In the genomic region with DNA sequence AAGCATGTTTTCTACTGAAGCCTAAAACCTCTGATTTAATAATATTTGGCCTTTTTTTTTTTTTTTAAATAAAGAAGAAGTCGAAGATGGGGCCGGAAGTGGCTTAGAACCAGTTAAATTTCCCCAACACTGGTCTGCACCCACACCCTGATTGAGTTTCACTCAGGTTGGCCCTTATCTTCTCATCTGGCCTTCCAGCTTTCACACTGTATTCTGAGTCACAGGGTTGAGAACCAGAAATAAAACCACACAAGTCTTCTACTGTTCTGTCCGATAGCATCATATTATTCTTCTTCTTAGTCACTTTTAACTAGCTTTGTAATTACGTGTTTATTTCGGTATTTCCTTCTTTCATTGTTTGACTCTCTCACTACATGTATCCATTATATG, we compare ENCODE assay signal across 8 cellular contexts. TPM values are rescaled to one million over a fixed set of nuclear protein-coding genes. Genes with fewer than 3 reads are reported as not detected.
DNase-seq lines count a peak whose midpoint lies in the region; ATAC-seq and TF ChIP-seq lines count a peak whose summit lies in the region.

No MANE protein-coding gene starts in this region.

- H3K4me3 ChIP-seq in aorta (ENCODE audit: low read length in 2 of 2) (no peak overlapping the region), sigmoid colon (no peak overlapping the region)

- intact Hi-C loops in aorta (cut with DNase I) (no loop called here), sigmoid colon (cut with DNase I) (no loop called here)

- peak; percentile 96 for DNase-seq in EL
- peak; percentile 98 for DNase-seq in M059J (ENCODE audit: low read depth)
- DNase-seq in activated T-helper 9 cell treated with anti-CD3 and anti-CD28 coated beads, Interleukin-2, amount 50 U/mL, for 16 hours (ENCODE audit: low read depth): peak; percentile 40
- peak; percentile 81 for DNase-seq in pons (ENCODE audit: low spot score)
- no peak for DNase-seq in UCSD-AML1 (lab: John Stamatoyannopoulos, UW; ENCODE audit: unreplicated experiment)
- DNase-seq in aorta: no peak
- no peak for DNase-seq in HK-2 (ENCODE audit: unreplicated experiment)
- no peak for DNase-seq in sigmoid colon

- H3K27ac ChIP-seq in aorta (ENCODE audit: low read depth in 1 of 2, low read length in 2 of 2): no peak overlapping the region
- no peak overlapping the region for H3K27ac ChIP-seq in sigmoid colon

- peaks cover 0 to 8% of the 10 kb centered on the region in 2 donors for H3K4me1 ChIP-seq in aorta (ENCODE audit: control insufficient read depth in 1 of 2, insufficient read depth in 2 of 2, low read length in 2 of 2)
- no peaks in the 10 kb centered on the region for H3K4me1 ChIP-seq in sigmoid colon

- no peak for TF ChIP-seq POLR2A in sigmoid colon (IDR thresholded peaks at IDR 0.05)

- H3K27me3 ChIP-seq in aorta (ENCODE audit: control insufficient read depth in 1 of 2, insufficient read depth in 2 of 2, low read length in 1 of 2): no peaks in the 10 kb centered on the region
- no peaks in the 10 kb centered on the region for H3K27me3 ChIP-seq in sigmoid colon

- no peak for ATAC-seq in aorta (ENCODE audit: low FRiP score)

- no peak for TF ChIP-seq EP300 in sigmoid colon (IDR thresholded peaks at IDR 0.05)

- H3K36me3 ChIP-seq in aorta (ENCODE audit: control insufficient read depth in 1 of 2, insufficient read depth in 2 of 2, low read length in 1 of 2) (no peaks in the 10 kb centered on the region), sigmoid colon (no peaks in the 10 kb centered on the region)

- 85% methylated on average over 5 of the region's 5 CpGs for WGBS in aorta, 2 donors
- 83 to 86% methylated on average over 5 of the region's 5 CpGs for WGBS in sigmoid colon, 2 donors

- no peak for TF ChIP-seq CTCF in sigmoid colon (IDR thresholded peaks at IDR 0.05)

- H3K9me3 ChIP-seq in aorta (ENCODE audit: control insufficient read depth, low read length): no peaks in the 10 kb centered on the region
- no peaks in the 10 kb centered on the region for H3K9me3 ChIP-seq in sigmoid colon

RNA-seq across cellular contexts. Expression of gene ZNF365, which starts 9.9 kb away (rescaled TPM):
- total RNA-seq in M059J (2014; rRNA removed; shearing (Covaris generic)): 2.9 and 3.2 TPM in 2 replicates
- 1 to 10 TPM; 1.1 to 2.4 TPM for total RNA-seq in aorta
- 1 to 10 TPM in 1 of 2 donors, under 1 TPM in 1; 0.87 to 1.3 TPM for polyA plus RNA-seq in aorta
- total RNA-seq in sigmoid colon: under 1 TPM in 3 of 4 donors, not detected in 1; 0.36 to 0.82 (median 0.41) TPM
- polyA plus RNA-seq in sigmoid colon: under 1 TPM in 1 of 3 donors, not detected in 2; 0.16 TPM

Comparison
In these comparisons a context has a peak if more than half of its experiments do, and no peak if none do; other contexts are left out.
1. DNase-seq: peak in EL (single experiment), M059J (single experiment), activated T-helper 9 cell treated with anti-CD3 and anti-CD28 coated beads, Interleukin-2, amount 50 U/mL, for 16 hours (single experiment) and pons (single experiment); none in UCSD-AML1 (single experiment), aorta (0 of 2), HK-2 (single experiment) and sigmoid colon (single experiment).